In genomic region chr7:21532487-21532886, GRCh38 we compare ENCODE assay signal across 4 cellular contexts. TPM values are rescaled to one million over a fixed set of nuclear protein-coding genes. Genes with fewer than 3 reads are reported as not detected.
"Had no signal": no experiment of that assay in that cellular context is flagged by ENCODE, and none has a peak within 500 bp of the region (broad histone marks: within the 10 kb centered on the region; RNA-seq: fewer than 3 reads in every experiment).

No MANE protein-coding gene starts in this region.

RNA-seq across cellular contexts. Expression of gene DNAH11, which starts 10.4 kb away (rescaled TPM):
- total RNA-seq: HepG2, HT-29, IMR-90 had no signal
- polyA plus RNA-seq: HepG2, IgD-negative memory B cell, IMR-90 had no signal
